Comparison of ENCODE assay signal across 19 cellular contexts in the genomic region with DNA sequence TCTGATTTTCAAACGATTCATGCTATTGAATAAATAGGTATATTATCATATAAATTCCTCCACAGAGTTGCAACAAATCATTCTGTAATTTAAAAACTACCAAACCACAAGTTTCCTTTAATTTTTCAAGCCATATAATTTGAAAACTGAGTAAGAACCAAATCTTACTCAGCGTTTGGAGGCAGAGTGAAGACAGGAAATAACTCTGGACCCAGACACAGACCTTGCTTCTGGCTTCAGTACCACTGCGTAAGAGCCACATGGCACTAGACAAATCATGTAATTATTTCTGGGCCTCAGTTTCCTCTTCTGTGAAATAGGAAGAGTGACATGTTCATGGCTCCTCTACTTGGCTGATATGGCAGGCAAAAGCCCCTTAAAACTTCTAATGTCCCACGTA.
DNase-seq lines count a peak whose midpoint lies in the region; ATAC-seq and TF ChIP-seq lines count a peak whose summit lies in the region.
"Had no signal": no experiment of that assay in that cellular context is flagged by ENCODE, and none has a peak within 500 bp of the region (broad histone marks: within the 10 kb centered on the region; RNA-seq: fewer than 3 reads in every experiment).

No MANE protein-coding gene starts in this region.

- H3K27ac ChIP-seq in heart right ventricle (peak overlapping the region in 8 of 10 donors; percentile 72 to 93 (median 88)), right cardiac atrium (ENCODE audit: low read length) (no peak overlapping the region), mesenchymal stem cell (ENCODE audit: low read length, poor library complexity, severe bottlenecking) (no peak overlapping the region), tibial artery (peak overlapping the region; percentile 17 to 78), upper lobe of left lung (no peak overlapping the region)
- H3K27ac ChIP-seq: BLaER1, KMS-11 had no signal

- peaks cover 18% of the 10 kb centered on the region for H3K79me1 ChIP-seq in mesenchymal stem cell (replicated peaks; ENCODE audit: low read length, poor library complexity, severe bottlenecking)

- TF ChIP-seq EP300 in upper lobe of left lung (IDR thresholded peaks at IDR 0.05), result no peak

- H3K18ac ChIP-seq in mesenchymal stem cell (ENCODE audit: low read depth in 1 of 2, low read length in 2 of 2), result peak overlapping the region in 1 of 2 experiments; percentile 46

- no peak overlapping the region for H2BK15ac ChIP-seq in mesenchymal stem cell (ENCODE audit: low read depth, poor library complexity, severe bottlenecking)

- DNase-seq in heart right ventricle (no peak), right cardiac atrium (no peak), cardiac fibroblast (ENCODE audit: low read depth in 2 of 2) (peak; percentile 26 to 58), mesenchymal stem cell (no peak), tibial artery (no peak), MG63 (no peak), upper lobe of left lung (no peak), NCI-H2171 treated with DMSO at 0.1 percent for 48 hours (lab: John Stamatoyannopoulos, UW) (no peak)
- DNase-seq: 8988T; CD8-positive, alpha-beta T cell; DMS79; GOT3; NCI-H1048; NCI-H1436 treated with DMSO at 0.1 percent for 48 hours; NCI-H2029 treated with DMSO at 0.1 percent for 48 hours; NCI-H510A had no signal

- peaks cover 6 to 52% (median 40%) of the 10 kb centered on the region in 9 donors for H3K4me1 ChIP-seq in heart right ventricle
- peaks cover 16% of the 10 kb centered on the region for H3K4me1 ChIP-seq in right cardiac atrium (ENCODE audit: control insufficient read depth, insufficient read depth, low read length)
- peaks cover 8% of the 10 kb centered on the region for H3K4me1 ChIP-seq in mesenchymal stem cell (ENCODE audit: control insufficient read depth, insufficient read depth, low read depth, low read length)
- H3K4me1 ChIP-seq in tibial artery, result peaks cover 0 to 48% (median 20%) of the 10 kb centered on the region in 4 donors
- no peaks in the 10 kb centered on the region for H3K4me1 ChIP-seq in upper lobe of left lung

- H3K14ac ChIP-seq in mesenchymal stem cell (ENCODE audit: low read length in 2 of 2), result no peak overlapping the region

- no peak overlapping the region for H3K23ac ChIP-seq in mesenchymal stem cell (ENCODE audit: low read length in 2 of 2)

- H3K4me2 ChIP-seq in mesenchymal stem cell (ENCODE audit: low read length, poor library complexity, severe bottlenecking), result no peak overlapping the region
- H3K4me2 ChIP-seq: BLaER1, KMS-11 had no signal

- intact Hi-C loops in heart right ventricle (cut with DNase I) (no loop called here), right cardiac atrium (cut with DNase I) (no loop called here), tibial artery (cut with DNase I; ENCODE audit: low total_unique reads) (no loop called here)

- peak overlapping the region; percentile 15 for H3K9ac ChIP-seq in mesenchymal stem cell (ENCODE audit: low read length)
- H3K9ac ChIP-seq: BLaER1, KMS-11 had no signal

- no peak overlapping the region for H4K91ac ChIP-seq in mesenchymal stem cell (ENCODE audit: low read length)

- H2BK5ac ChIP-seq in mesenchymal stem cell (ENCODE audit: low read depth, low read length, poor library complexity, severe bottlenecking), result no peak overlapping the region

- peaks cover 0 to 77% (median 7%) of the 10 kb centered on the region in 9 donors for H3K36me3 ChIP-seq in heart right ventricle
- H3K36me3 ChIP-seq in mesenchymal stem cell (ENCODE audit: control insufficient read depth in 1 of 2, insufficient read depth in 2 of 2, low read depth in 1 of 2, low read length in 2 of 2), result peaks cover 47 to 52% of the 10 kb centered on the region in 2 experiments
- peaks cover under 1 to 56% (median 14%) of the 10 kb centered on the region in 3 donors for H3K36me3 ChIP-seq in tibial artery
- H3K36me3 ChIP-seq in MG63, result peaks cover 77% of the 10 kb centered on the region
- H3K36me3 ChIP-seq in upper lobe of left lung, result peaks cover 0 to 55% (median 13%) of the 10 kb centered on the region in 4 donors
- H3K36me3 ChIP-seq: BLaER1 had no signal

- H2AFZ ChIP-seq in mesenchymal stem cell (ENCODE audit: low read depth, low read length), result no peak overlapping the region

- no peak for TF ChIP-seq POLR2A in upper lobe of left lung (IDR thresholded peaks at IDR 0.05)

- no peak overlapping the region for H4K8ac ChIP-seq in mesenchymal stem cell (ENCODE audit: low read length)

- H3K27me3 ChIP-seq in heart right ventricle (no peaks in the 10 kb centered on the region), right cardiac atrium (ENCODE audit: control insufficient read depth, insufficient read depth) (no peaks in the 10 kb centered on the region), mesenchymal stem cell (ENCODE audit: control insufficient read depth in 1 of 2, insufficient read depth in 1 of 2, low read length in 2 of 2) (no peaks in the 10 kb centered on the region), tibial artery (no peaks in the 10 kb centered on the region), MG63 (no peaks in the 10 kb centered on the region), upper lobe of left lung (no peaks in the 10 kb centered on the region)
- H3K27me3 ChIP-seq: BLaER1 had no signal

- no peak for TF ChIP-seq CTCF in heart right ventricle (IDR thresholded peaks at IDR 0.05)
- no peak for TF ChIP-seq CTCF in cardiac fibroblast (IDR thresholded peaks at IDR 0.05; ENCODE audit: low read depth, low read length)
- TF ChIP-seq CTCF in tibial artery (IDR thresholded peaks at IDR 0.05), result no peak
- TF ChIP-seq CTCF in upper lobe of left lung (IDR thresholded peaks at IDR 0.05), result no peak

- no peak overlapping the region for H2AK5ac ChIP-seq in mesenchymal stem cell (ENCODE audit: low read length, severe bottlenecking)

- no peak overlapping the region for H2BK120ac ChIP-seq in mesenchymal stem cell (ENCODE audit: low read depth, low read length)

- H2BK12ac ChIP-seq in mesenchymal stem cell (ENCODE audit: low read length in 2 of 2), result no peak overlapping the region

- no peaks in the 10 kb centered on the region for H3K9me3 ChIP-seq in heart right ventricle
- H3K9me3 ChIP-seq in right cardiac atrium (ENCODE audit: control insufficient read depth, low read length), result no peaks in the 10 kb centered on the region
- no peaks in the 10 kb centered on the region for H3K9me3 ChIP-seq in mesenchymal stem cell (ENCODE audit: control insufficient read depth, low read length)
- H3K9me3 ChIP-seq in tibial artery, result no peaks in the 10 kb centered on the region
- H3K9me3 ChIP-seq in MG63, result no peaks in the 10 kb centered on the region
- H3K9me3 ChIP-seq in upper lobe of left lung, result no peaks in the 10 kb centered on the region
- H3K9me3 ChIP-seq: BLaER1 had no signal

- ATAC-seq in heart right ventricle (no peak), right cardiac atrium (no peak), upper lobe of left lung (ENCODE audit: low FRiP score in 2 of 2) (no peak)
- ATAC-seq: CD8-positive, alpha-beta T cell; GM12878 had no signal

- no peak overlapping the region for H3K4me3 ChIP-seq in heart right ventricle
- H3K4me3 ChIP-seq in right cardiac atrium (ENCODE audit: low read length), result no peak overlapping the region
- no peak overlapping the region for H3K4me3 ChIP-seq in cardiac fibroblast (replicated peaks in 1 of 2; ENCODE audit: low read depth in 2 of 2, low read length in 2 of 2)
- peak overlapping the region in 1 of 2 experiments; percentile 48 for H3K4me3 ChIP-seq in mesenchymal stem cell (ENCODE audit: insufficient read depth in 1 of 2, low read depth in 1 of 2, low read length in 2 of 2)
- no peak overlapping the region for H3K4me3 ChIP-seq in tibial artery
- no peak overlapping the region for H3K4me3 ChIP-seq in MG63
- no peak overlapping the region for H3K4me3 ChIP-seq in upper lobe of left lung
- H3K4me3 ChIP-seq: BLaER1, GM12878 had no signal

- 75 to 77% methylated on average over 4 of the region's 4 CpGs for WGBS in heart right ventricle, 2 donors
- 63% methylated on average over 4 of the region's 4 CpGs for WGBS in right cardiac atrium
- WGBS in mesenchymal stem cell, result 80% methylated on average over 3 of the region's 4 CpGs
- 67 to 75% methylated on average over 4 of the region's 4 CpGs for WGBS in upper lobe of left lung, 2 donors

- H3K4ac ChIP-seq in mesenchymal stem cell (ENCODE audit: low read depth in 1 of 2, low read length in 2 of 2), result no peak overlapping the region

Comparison
In these comparisons a context has a peak if more than half of its experiments do, and no peak if none do; other contexts are left out.
1. H3K27ac ChIP-seq: peak in heart right ventricle (8 of 10) and tibial artery (2 of 2); none in right cardiac atrium (single experiment), mesenchymal stem cell (single experiment) and upper lobe of left lung (0 of 4).
2. DNase-seq: peak in cardiac fibroblast (2 of 2); none in heart right ventricle (0 of 2), right cardiac atrium (0 of 3), mesenchymal stem cell (single experiment), tibial artery (0 of 2), MG63 (single experiment), upper lobe of left lung (0 of 2) and NCI-H2171 treated with DMSO at 0.1 percent for 48 hours (single experiment).